In genomic region chr20:3173582-3174441, GRCh38 we compare ENCODE assay signal across 8 cellular contexts. TPM values are rescaled to one million over a fixed set of nuclear protein-coding genes. Genes with fewer than 3 reads are reported as not detected.
DNase-seq lines count a peak whose midpoint lies in the region; ATAC-seq and FAIRE-seq lines count a peak whose summit lies in the region.

No MANE protein-coding gene starts in this region.

- H3K4me3 ChIP-seq in GM08714 (ENCODE audit: low read length) (peak overlapping the region; percentile 79), right cardiac atrium (ENCODE audit: low read length) (peak overlapping the region; percentile 66)

- no peaks in the 10 kb centered on the region for H3K4me1 ChIP-seq in right cardiac atrium (ENCODE audit: control insufficient read depth, insufficient read depth, low read length)

- DNase-seq in NCI-H1105 (lab: John Stamatoyannopoulos, UW): peak; percentile 87
- peak; percentile 78 to 89 (median 86) for DNase-seq in T-helper 2 cell
- DNase-seq in anterior cingulate cortex (lab: John Stamatoyannopoulos, UW): peak in 50 of 58 donors; percentile 22 to 91 (median 80)
- peak; percentile 92 to 98 (median 97) for DNase-seq in right cardiac atrium
- DNase-seq in putamen (ENCODE audit: low spot score): peak; percentile 89
- peak; percentile 98 for DNase-seq in urothelium cell line (ENCODE audit: low spot score)

- WGBS in right cardiac atrium: under 1% methylated on average over 88 of the region's 88 CpGs

- intact Hi-C loops in right cardiac atrium (cut with DNase I): no loop called here

- ATAC-seq in HG02610 (IDR thresholded peaks at IDR 0.05; ENCODE audit: unreplicated experiment) (peak; percentile 88), right cardiac atrium (peak; percentile 96 to 97)

- peak overlapping the region; percentile 38 for H3K27ac ChIP-seq in right cardiac atrium (ENCODE audit: low read length)

- peak; percentile 90 for FAIRE-seq in urothelium cell line (lab: Jason Lieb, UNC)

- H3K9me3 ChIP-seq in right cardiac atrium (ENCODE audit: control insufficient read depth, low read length): no peaks in the 10 kb centered on the region

- H3K27me3 ChIP-seq in right cardiac atrium (ENCODE audit: control insufficient read depth, insufficient read depth): no peaks in the 10 kb centered on the region

RNA-seq across cellular contexts. Expression of gene LZTS3, which starts 0.5 kb away (rescaled TPM):
- 10 to 100 TPM; 14.1 to 26.9 (median 23.0) TPM for total RNA-seq in right cardiac atrium
- polyA plus RNA-seq in right cardiac atrium: 16.8 TPM

RNA-seq across cellular contexts. Expression of gene FASTKD5, which starts 14.1 kb away (rescaled TPM):
- 10 to 100 TPM; 16.5 to 21.0 (median 18.8) TPM for total RNA-seq in right cardiac atrium
- 16.8 TPM for polyA plus RNA-seq in right cardiac atrium

RNA-seq across cellular contexts. Expression of gene UBOX5, which starts 14.1 kb away (rescaled TPM):
- total RNA-seq in right cardiac atrium: 1 to 10 TPM; 4.3 to 5.2 (median 4.4) TPM
- polyA plus RNA-seq in right cardiac atrium: 3.6 TPM

RNA-seq across cellular contexts. Expression of gene DDRGK1, which starts 30.7 kb away (rescaled TPM):
- total RNA-seq in right cardiac atrium: 10 to 100 TPM; 37.4 to 40.6 (median 38.9) TPM
- polyA plus RNA-seq in right cardiac atrium: 38.1 TPM

RNA-seq across cellular contexts. Expression of gene ITPA, which starts 35.5 kb away (rescaled TPM):
- total RNA-seq in right cardiac atrium: 10 to 100 TPM; 16.6 to 21.1 (median 17.0) TPM
- 21.8 TPM for polyA plus RNA-seq in right cardiac atrium

Comparison
In these comparisons a context has a peak if more than half of its experiments do, and no peak if none do; other contexts are left out.
1. Peak in every context shown above with its lines: DNase-seq, ATAC-seq, H3K4me3 ChIP-seq and H3K27ac ChIP-seq.